22 cellular contexts compared by ENCODE assay signal in genomic region chr6:66638518-66638917, GRCh38.
DNase-seq lines count a peak whose midpoint lies in the region; ATAC-seq, FAIRE-seq and TF ChIP-seq lines count a peak whose summit lies in the region.
"Had no signal": no experiment of that assay in that cellular context is flagged by ENCODE, and none has a peak within 500 bp of the region (broad histone marks: within the 10 kb centered on the region; RNA-seq: fewer than 3 reads in every experiment).

No MANE protein-coding gene starts in this region.

- peak overlapping the region; percentile 14 for H2AFZ ChIP-seq in ACC112 (ENCODE audit: low read length, unreplicated experiment)

- H3K79me2 ChIP-seq in ACC112 (ENCODE audit: control insufficient read depth, insufficient read depth, low read length, unreplicated experiment), result no peaks in the 10 kb centered on the region

- TF ChIP-seq CTCF in kidney (IDR thresholded peaks at IDR 0.05; ENCODE audit: borderline replicate concordance, extremely low read depth, insufficient read depth) (no peak), CD14-positive monocyte (IDR thresholded peaks at IDR 0.05) (no peak)

- H3K4me1 ChIP-seq in ACC112 (ENCODE audit: control insufficient read depth, insufficient read depth, low read length, unreplicated experiment) (no peaks in the 10 kb centered on the region), kidney (ENCODE audit: control insufficient read depth in 1 of 2, insufficient read depth in 1 of 2, low read depth in 1 of 2, low read length in 2 of 2) (no peaks in the 10 kb centered on the region)
- H3K4me1 ChIP-seq: BLaER1, HAP-1 had no signal

- H3K4me1 Mint-ChIP-seq in CD14-positive monocyte, result peaks cover 2% of the 10 kb centered on the region
- H3K4me1 Mint-ChIP-seq: B cell; CD8-positive, alpha-beta memory T cell had no signal

- intact Hi-C loops in kidney (cut with DNase I), result no loop called here
- intact Hi-C loops in CD14-positive monocyte (cut with micrococcal nuclease), result no loop called here

- H3K36me3 ChIP-seq in ACC112 (ENCODE audit: insufficient read depth, low read length), result no peaks in the 10 kb centered on the region
- H3K36me3 ChIP-seq in kidney (ENCODE audit: control insufficient read depth in 1 of 2, insufficient read depth in 2 of 2, low read length in 2 of 2), result no peaks in the 10 kb centered on the region
- H3K36me3 ChIP-seq: BLaER1, HAP-1 had no signal

- FAIRE-seq in colon (lab: Jason Lieb, UNC) (peak; percentile 61), kidney (lab: Jason Lieb, UNC) (peak; percentile 69)
- FAIRE-seq: D721Med, GM12891, GM18507 had no signal

- no peaks in the 10 kb centered on the region for H3K27me3 ChIP-seq in ACC112 (ENCODE audit: insufficient read depth, low read length)
- H3K27me3 ChIP-seq: BLaER1 had no signal

- no peaks in the 10 kb centered on the region for H3K36me3 Mint-ChIP-seq in CD14-positive monocyte
- H3K36me3 Mint-ChIP-seq: CD8-positive, alpha-beta memory T cell had no signal

- H3K9me3 ChIP-seq in kidney (ENCODE audit: control insufficient read depth in 1 of 2, low read length in 2 of 2), result no peaks in the 10 kb centered on the region
- H3K9me3 ChIP-seq: BLaER1, HAP-1 had no signal

- ATAC-seq in HG02588 (IDR thresholded peaks at IDR 0.05; ENCODE audit: unreplicated experiment), result no peak
- no peak for ATAC-seq in HG03565 (IDR thresholded peaks at IDR 0.05; ENCODE audit: unreplicated experiment)

- H3K4me3 ChIP-seq in ACC112 (ENCODE audit: low read depth, low read length), result no peak overlapping the region
- no peak overlapping the region for H3K4me3 ChIP-seq in kidney (ENCODE audit: low read length in 2 of 2)
- H3K4me3 ChIP-seq: BLaER1, HAP-1 had no signal

- H3K9me3 Mint-ChIP-seq in CD14-positive monocyte, result peaks cover 0 to 7% (median 3%) of the 10 kb centered on the region in 7 donors

- no peak for DNase-seq in kidney
- no peak for DNase-seq in CD14-positive monocyte (ENCODE audit: low spot score)
- no peak for DNase-seq in RKO (ENCODE audit: low spot score)
- DNase-seq: 8988T; CD4-positive, alpha-beta T cell; CD8-positive, alpha-beta memory T cell; DMS 273 treated with DMSO at 0.1 percent for 48 hours; DMS79; EL; GF-D8; GOT3 had no signal

- H3K9ac ChIP-seq in kidney (ENCODE audit: low read length in 2 of 2), result no peak overlapping the region
- H3K9ac ChIP-seq: BLaER1 had no signal

- H3K27me3 Mint-ChIP-seq in CD14-positive monocyte (ENCODE audit: low read depth in 3 of 3), result no peaks in the 10 kb centered on the region
- H3K27me3 Mint-ChIP-seq: B cell; CD4-positive, alpha-beta T cell; CD8-positive, alpha-beta memory T cell had no signal

- H3K27ac ChIP-seq in ACC112 (ENCODE audit: low read depth, low read length), result no peak overlapping the region
- no peak overlapping the region for H3K27ac ChIP-seq in kidney (ENCODE audit: low read depth in 2 of 2, low read length in 2 of 2)
- H3K27ac ChIP-seq: BLaER1, C4-2B had no signal

- no peak overlapping the region for H3K4me3 Mint-ChIP-seq in CD14-positive monocyte
- H3K4me3 Mint-ChIP-seq: B cell; CD4-positive, alpha-beta T cell; CD8-positive, alpha-beta memory T cell had no signal

- no peak overlapping the region for H3K27ac Mint-ChIP-seq in CD14-positive monocyte
- H3K27ac Mint-ChIP-seq: B cell; CD4-positive, alpha-beta T cell; CD8-positive, alpha-beta memory T cell had no signal
